ENCODE assay signal across 11 cellular contexts in the genomic region with DNA sequence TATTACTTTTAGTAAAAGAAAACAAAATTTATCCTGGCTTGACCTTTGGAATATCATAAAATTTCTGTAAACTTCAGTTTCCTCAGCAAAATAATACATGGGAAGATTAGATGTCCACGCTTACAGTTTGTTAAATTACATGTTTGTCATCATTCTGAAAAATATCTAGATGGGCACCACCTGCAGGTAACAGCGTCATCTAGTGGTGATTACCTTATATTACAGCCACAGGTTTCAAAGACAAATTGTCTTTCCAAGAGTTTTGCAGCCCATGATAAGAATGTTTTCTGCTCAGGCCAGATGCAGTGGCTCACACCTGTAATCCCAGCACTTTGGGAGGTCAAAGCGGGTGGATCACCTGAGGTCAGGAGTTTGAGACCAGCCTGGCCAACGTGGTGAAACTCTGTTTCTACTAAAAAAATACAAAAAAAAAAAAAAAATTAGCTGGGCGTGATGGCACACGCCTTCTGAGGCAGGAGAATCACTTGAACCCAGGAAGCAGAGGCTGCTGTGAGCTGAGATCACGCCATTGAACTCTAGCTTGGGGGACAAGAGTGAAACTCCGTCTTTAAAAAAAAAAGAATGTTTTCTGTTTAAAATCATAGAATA.
A peak's percentile ranks its signal among the peaks of the same experiment; 100 is the strongest.
DNase-seq lines count a peak whose midpoint lies in the region; ATAC-seq and TF ChIP-seq lines count a peak whose summit lies in the region.
"Had no signal": no experiment of that assay in that cellular context is flagged by ENCODE, and none has a peak within 500 bp of the region (broad histone marks: within the 10 kb centered on the region; RNA-seq: fewer than 3 reads in every experiment).

No MANE protein-coding gene starts in this region.

- TF ChIP-seq CTCF in A673 (conservative IDR thresholded peaks at IDR 0.05; ENCODE audit: low read depth, low read length) (peak; percentile 63), GM12875 (IDR thresholded peaks at IDR 0.05; ENCODE audit: borderline replicate concordance, insufficient read depth, low read depth, low read length) (peak; percentile 69), RWPE2 (IDR thresholded peaks at IDR 0.05; ENCODE audit: poor library complexity, severe bottlenecking) (peak; percentile 62), glutamatergic neuron (IDR thresholded peaks at IDR 0.05; ENCODE audit: partially characterized antibody, unreplicated experiment) (peak; percentile 89)

- H3K9me3 ChIP-seq in A673 (ENCODE audit: low read depth, low read length, poor library complexity, severe bottlenecking) (no peaks in the 10 kb centered on the region), RWPE2 (ENCODE audit: severe bottlenecking) (no peaks in the 10 kb centered on the region)
- H3K9me3 ChIP-seq: vagina had no signal

- H3K4me1 ChIP-seq in A673 (ENCODE audit: insufficient read depth, low read length, poor library complexity, severe bottlenecking) = no peaks in the 10 kb centered on the region
- H3K4me1 ChIP-seq in RWPE2 (ENCODE audit: insufficient read depth, poor library complexity, severe bottlenecking) = peaks cover 1% of the 10 kb centered on the region
- H3K4me1 ChIP-seq: vagina had no signal

- H3K36me3 ChIP-seq in A673 (ENCODE audit: insufficient read depth, low read length, poor library complexity, severe bottlenecking) (no peaks in the 10 kb centered on the region), RWPE2 (ENCODE audit: low read depth) (no peaks in the 10 kb centered on the region)
- H3K36me3 ChIP-seq: vagina had no signal

- ATAC-seq in RWPE2 (ENCODE audit: low read depth) = no peak

- H3K27ac ChIP-seq in A673 (ENCODE audit: low read depth, low read length, poor library complexity, severe bottlenecking) (no peak overlapping the region), RWPE2 (ENCODE audit: poor library complexity, severe bottlenecking) (no peak overlapping the region)
- H3K27ac ChIP-seq: vagina had no signal

- DNase-seq in A673 (ENCODE audit: low spot score) (no peak), RWPE2 (ENCODE audit: low spot score) (no peak), glutamatergic neuron (no peak), COLO829 (ENCODE audit: low spot score) (no peak), NCI-H1105 (lab: John Stamatoyannopoulos, UW) (no peak), NOMO-1 treated with dmso at 0.1 percent for 144 hours (lab: John Stamatoyannopoulos, UW; ENCODE audit: unreplicated experiment) (no peak)
- DNase-seq in activated CD4-positive, alpha-beta T cell treated with anti-CD3 and anti-CD28 coated beads for 4 hours = no peak
- DNase-seq: DMS79 treated with DMSO at 0.1 percent for 48 hours, NCI-H1092 had no signal

- intact Hi-C loops in A673 (cut with micrococcal nuclease; ENCODE audit: unreplicated experiment) = no loop called here

- H3K27me3 ChIP-seq in A673 (replicated peaks; ENCODE audit: insufficient read depth, low read depth, low read length, poor library complexity) = no peaks in the 10 kb centered on the region
- H3K27me3 ChIP-seq in RWPE2 (ENCODE audit: insufficient read depth, poor library complexity, severe bottlenecking) = no peaks in the 10 kb centered on the region
- H3K27me3 ChIP-seq: vagina had no signal

- H3K27me3 Mint-ChIP-seq in glutamatergic neuron (ENCODE audit: unreplicated experiment) = no peaks in the 10 kb centered on the region

- peaks cover 2% of the 10 kb centered on the region for H3K9me3 Mint-ChIP-seq in glutamatergic neuron (ENCODE audit: unreplicated experiment)

- no peak overlapping the region for H3K4me3 ChIP-seq in A673 (ENCODE audit: low read depth, low read length, poor library complexity, severe bottlenecking)
- H3K4me3 ChIP-seq in GM12875 (ENCODE audit: low read depth, low read length) = no peak overlapping the region
- H3K4me3 ChIP-seq in RWPE2 (ENCODE audit: severe bottlenecking) = no peak overlapping the region
- H3K4me3 ChIP-seq: vagina had no signal

- H3K27ac Mint-ChIP-seq in glutamatergic neuron (ENCODE audit: unreplicated experiment) = no peak overlapping the region

- no peak overlapping the region for H3K4me3 Mint-ChIP-seq in glutamatergic neuron (ENCODE audit: unreplicated experiment)

- POLR2A ChIA-PET in A673 (lab: Charles Lee; ENCODE audit: low non-redundant PET) = no interaction called here

- CTCF ChIA-PET in A673 (lab: Charles Lee) = interaction anchor here (0.6 to 1.2 kb wide), 2 partner anchors 16 to 47 kb away, joined by 3 to 10 read pairs; no protein-coding TSS in a partner anchor

- H3K36me3 Mint-ChIP-seq in glutamatergic neuron (ENCODE audit: unreplicated experiment) = no peaks in the 10 kb centered on the region

- BruUV-seq in A673 (replicated peaks; lab: Mats Ljungman, UMichigan) = no TSS peak

- no peaks in the 10 kb centered on the region for H3K4me1 Mint-ChIP-seq in glutamatergic neuron (ENCODE audit: low read depth, unreplicated experiment)
